12 cellular contexts compared by ENCODE assay signal in genomic region chr12:55874465-55874864, GRCh38. TPM values are rescaled to one million over a fixed set of nuclear protein-coding genes. Genes with fewer than 3 reads are reported as not detected.
"Had no signal": no experiment of that assay in that cellular context is flagged by ENCODE, and none has a peak within 500 bp of the region (broad histone marks: within the 10 kb centered on the region; RNA-seq: fewer than 3 reads in every experiment).

No MANE protein-coding gene starts in this region.

- H3K27ac Mint-ChIP-seq: activated T-helper 2 cell treated with anti-CD3 and anti-CD28 coated beads, Interferon-gamma antibody, Interleukin-2, Interleukin-4, amounts not matched to agents 10 μg/mL and 5 μg/mL and 100 μg/mL, durations not matched to agents 14 hours and 24 hours and 36 hours; stimulated activated effector memory CD8-positive, alpha-beta T cell treated with anti-CD3 and anti-CD28 coated beads, Interleukin-12 subunit alpha, Interleukin-12 subunit beta, amount 100 ng/mL, for 72 hours; T-helper 17 cell had no signal

- H3K4me1 Mint-ChIP-seq: stimulated activated effector memory CD8-positive, alpha-beta T cell treated with anti-CD3 and anti-CD28 coated beads, Interleukin-12 subunit alpha, Interleukin-12 subunit beta, amount 100 ng/mL, for 72 hours; T-helper 17 cell had no signal

- H3K27me3 Mint-ChIP-seq: T-helper 17 cell had no signal

- H3K36me3 ChIP-seq: esophagus muscularis mucosa, gastroesophageal sphincter had no signal

- H3K4me3 ChIP-seq: dorsolateral prefrontal cortex, esophagus muscularis mucosa, gastroesophageal sphincter had no signal

- ATAC-seq: gastroesophageal sphincter; stimulated activated effector memory CD8-positive, alpha-beta T cell treated with anti-CD3 and anti-CD28 coated beads, Interleukin-12 subunit alpha, Interleukin-12 subunit beta, amount 100 ng/mL, for 72 hours; T-helper 17 cell had no signal

- H3K4me1 ChIP-seq: esophagus muscularis mucosa, gastroesophageal sphincter had no signal

- DNase-seq: activated CD4-positive, alpha-beta T cell treated with anti-CD3 and anti-CD28 coated beads, Interleukin-2, amount 50 U/mL, for 1 hour; activated CD4-positive, CD25-positive, alpha-beta regulatory T cell; activated naive CD4-positive, alpha-beta T cell treated with anti-CD3 and anti-CD28 coated beads, Interleukin-2, amount 50 U/mL, for 16 hours; amniotic stem cell; dorsolateral prefrontal cortex; posterior cingulate gyrus; small intestine; T-helper 17 cell had no signal

- H3K27ac ChIP-seq: esophagus muscularis mucosa, gastroesophageal sphincter had no signal

- H3K27me3 ChIP-seq: dorsolateral prefrontal cortex, esophagus muscularis mucosa, gastroesophageal sphincter had no signal

- H3K4me3 Mint-ChIP-seq: stimulated activated effector memory CD8-positive, alpha-beta T cell treated with anti-CD3 and anti-CD28 coated beads, Interleukin-12 subunit alpha, Interleukin-12 subunit beta, amount 100 ng/mL, for 72 hours; T-helper 17 cell had no signal

RNA-seq across cellular contexts. Expression of gene MMP19, which starts 31.7 kb away (rescaled TPM):
- total RNA-seq: activated T-helper 2 cell treated with anti-CD3 and anti-CD28 coated beads, Interferon-gamma antibody, Interleukin-2, Interleukin-4, amounts not matched to agents 10 μg/mL and 5 μg/mL and 100 μg/mL, durations not matched to agents 14 hours and 24 hours and 36 hours; T-helper 17 cell had no signal
